ENCODE assay signal across 1 cellular context in genomic region chr19:42440357-42441046, GRCh38.
TF ChIP-seq lines count a peak whose summit lies in the region.

No MANE protein-coding gene starts in this region.

TF ChIP-seq in GM23338, 12 proteins besides CTCF, POLR2A, EP300 and RAD21 (continued from another document):
- TF ChIP-seq, protein P1, sequence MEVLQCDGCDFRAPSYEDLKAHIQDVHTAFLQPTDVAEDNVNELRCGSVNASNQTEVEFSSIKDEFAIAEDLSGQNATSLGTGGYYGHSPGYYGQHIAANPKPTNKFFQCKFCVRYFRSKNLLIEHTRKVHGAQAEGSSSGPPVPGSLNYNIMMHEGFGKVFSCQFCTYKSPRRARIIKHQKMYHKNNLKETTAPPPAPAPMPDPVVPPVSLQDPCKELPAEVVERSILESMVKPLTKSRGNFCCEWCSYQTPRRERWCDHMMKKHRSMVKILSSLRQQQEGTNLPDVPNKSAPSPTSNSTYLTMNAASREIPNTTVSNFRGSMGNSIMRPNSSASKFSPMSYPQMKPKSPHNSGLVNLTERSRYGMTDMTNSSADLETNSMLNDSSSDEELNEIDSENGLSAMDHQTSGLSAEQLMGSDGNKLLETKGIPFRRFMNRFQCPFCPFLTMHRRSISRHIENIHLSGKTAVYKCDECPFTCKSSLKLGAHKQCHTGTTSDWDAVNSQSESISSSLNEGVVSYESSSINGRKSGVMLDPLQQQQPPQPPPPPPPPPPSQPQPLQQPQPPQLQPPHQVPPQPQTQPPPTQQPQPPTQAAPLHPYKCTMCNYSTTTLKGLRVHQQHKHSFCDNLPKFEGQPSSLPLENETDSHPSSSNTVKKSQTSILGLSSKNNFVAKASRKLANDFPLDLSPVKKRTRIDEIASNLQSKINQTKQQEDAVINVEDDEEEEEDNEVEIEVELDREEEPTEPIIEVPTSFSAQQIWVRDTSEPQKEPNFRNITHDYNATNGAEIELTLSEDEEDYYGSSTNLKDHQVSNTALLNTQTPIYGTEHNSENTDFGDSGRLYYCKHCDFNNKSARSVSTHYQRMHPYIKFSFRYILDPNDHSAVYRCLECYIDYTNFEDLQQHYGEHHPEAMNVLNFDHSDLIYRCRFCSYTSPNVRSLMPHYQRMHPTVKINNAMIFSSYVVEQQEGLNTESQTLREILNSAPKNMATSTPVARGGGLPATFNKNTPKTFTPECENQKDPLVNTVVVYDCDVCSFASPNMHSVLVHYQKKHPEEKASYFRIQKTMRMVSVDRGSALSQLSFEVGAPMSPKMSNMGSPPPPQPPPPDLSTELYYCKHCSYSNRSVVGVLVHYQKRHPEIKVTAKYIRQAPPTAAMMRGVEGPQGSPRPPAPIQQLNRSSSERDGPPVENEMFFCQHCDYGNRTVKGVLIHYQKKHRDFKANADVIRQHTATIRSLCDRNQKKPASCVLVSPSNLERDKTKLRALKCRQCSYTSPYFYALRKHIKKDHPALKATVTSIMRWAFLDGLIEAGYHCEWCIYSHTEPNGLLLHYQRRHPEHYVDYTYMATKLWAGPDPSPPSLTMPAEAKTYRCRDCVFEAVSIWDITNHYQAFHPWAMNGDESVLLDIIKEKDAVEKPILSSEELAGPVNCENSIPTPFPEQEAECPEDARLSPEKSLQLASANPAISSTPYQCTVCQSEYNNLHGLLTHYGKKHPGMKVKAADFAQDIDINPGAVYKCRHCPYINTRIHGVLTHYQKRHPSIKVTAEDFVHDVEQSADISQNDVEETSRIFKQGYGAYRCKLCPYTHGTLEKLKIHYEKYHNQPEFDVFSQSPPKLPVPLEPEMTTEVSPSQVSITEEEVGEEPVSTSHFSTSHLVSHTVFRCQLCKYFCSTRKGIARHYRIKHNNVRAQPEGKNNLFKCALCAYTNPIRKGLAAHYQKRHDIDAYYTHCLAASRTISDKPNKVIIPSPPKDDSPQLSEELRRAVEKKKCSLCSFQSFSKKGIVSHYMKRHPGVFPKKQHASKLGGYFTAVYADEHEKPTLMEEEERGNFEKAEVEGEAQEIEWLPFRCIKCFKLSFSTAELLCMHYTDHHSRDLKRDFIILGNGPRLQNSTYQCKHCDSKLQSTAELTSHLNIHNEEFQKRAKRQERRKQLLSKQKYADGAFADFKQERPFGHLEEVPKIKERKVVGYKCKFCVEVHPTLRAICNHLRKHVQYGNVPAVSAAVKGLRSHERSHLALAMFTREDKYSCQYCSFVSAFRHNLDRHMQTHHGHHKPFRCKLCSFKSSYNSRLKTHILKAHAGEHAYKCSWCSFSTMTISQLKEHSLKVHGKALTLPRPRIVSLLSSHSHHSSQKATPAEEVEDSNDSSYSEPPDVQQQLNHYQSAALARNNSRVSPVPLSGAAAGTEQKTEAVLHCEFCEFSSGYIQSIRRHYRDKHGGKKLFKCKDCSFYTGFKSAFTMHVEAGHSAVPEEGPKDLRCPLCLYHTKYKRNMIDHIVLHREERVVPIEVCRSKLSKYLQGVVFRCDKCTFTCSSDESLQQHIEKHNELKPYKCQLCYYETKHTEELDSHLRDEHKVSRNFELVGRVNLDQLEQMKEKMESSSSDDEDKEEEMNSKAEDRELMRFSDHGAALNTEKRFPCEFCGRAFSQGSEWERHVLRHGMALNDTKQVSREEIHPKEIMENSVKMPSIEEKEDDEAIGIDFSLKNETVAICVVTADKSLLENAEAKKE (CRISPR knock-in tag; IDR thresholded peaks at IDR 0.05), result no peak
- no peak for TF ChIP-seq STAT1 (IDR thresholded peaks at IDR 0.05; ENCODE audit: unreplicated experiment)
- TF ChIP-seq ETS1 (IDR thresholded peaks at IDR 0.05), result no peak
- no peak for TF ChIP-seq EZH2phosphoT487 (IDR thresholded peaks at IDR 0.05; ENCODE audit: unreplicated experiment)
- no peak for TF ChIP-seq POLR2AphosphoS5 (IDR thresholded peaks at IDR 0.05; ENCODE audit: low read depth)
- no peak for TF ChIP-seq NANOG (IDR thresholded peaks at IDR 0.05; ENCODE audit: borderline replicate concordance)
- TF ChIP-seq JUNB (IDR thresholded peaks at IDR 0.05; ENCODE audit: unreplicated experiment), result no peak
